In the genomic region with DNA sequence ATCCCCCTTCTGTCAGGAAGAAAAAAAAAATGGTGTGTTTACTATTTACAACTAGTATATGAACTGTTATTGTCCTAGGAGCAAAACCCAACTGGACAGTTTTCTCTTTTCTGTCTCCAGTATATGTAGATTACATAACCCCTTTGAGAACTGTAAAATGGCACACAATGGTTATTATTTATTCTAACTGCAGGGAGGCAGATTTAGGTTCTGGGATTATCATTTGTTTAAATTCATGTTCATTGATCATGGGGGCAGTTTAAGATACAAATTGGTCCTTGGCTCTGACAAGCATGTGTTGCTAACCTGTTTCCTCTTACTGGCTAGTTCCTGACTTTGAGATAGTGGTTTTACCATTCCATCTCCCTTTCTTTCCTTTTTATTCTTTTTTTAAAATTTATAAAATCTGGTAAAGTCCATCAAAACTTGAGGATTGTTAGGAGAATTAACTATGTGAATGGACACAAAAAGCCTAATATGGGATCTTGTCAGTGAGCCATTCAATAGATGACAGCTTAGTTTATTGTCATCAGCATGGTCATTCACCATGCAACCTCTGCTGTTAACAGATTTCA, we compare ENCODE assay signal across 17 cellular contexts.
DNase-seq lines count a peak whose midpoint lies in the region; ATAC-seq, FAIRE-seq and TF ChIP-seq lines count a peak whose summit lies in the region.
"Had no signal": no experiment of that assay in that cellular context is flagged by ENCODE, and none has a peak within 500 bp of the region (broad histone marks: within the 10 kb centered on the region; RNA-seq: fewer than 3 reads in every experiment).

No MANE protein-coding gene starts in this region.

- DNase-seq in GM23338 (ENCODE audit: low spot score): no peak
- no peak for DNase-seq in ascending aorta (ENCODE audit: low spot score in 2 of 2)
- DNase-seq in hepatocyte (ENCODE audit: low spot score): no peak
- no peak for DNase-seq in RCC 7860 (ENCODE audit: low spot score)
- DNase-seq in natural killer cell: no peak
- no peak for DNase-seq in prostate gland (ENCODE audit: low spot score)
- DNase-seq: activated CD4-positive, CD25-positive, alpha-beta regulatory T cell; activated T-cell treated with anti-CD3 and anti-CD28 coated beads, Interleukin-2, amount 50 U/mL, for 24 hours; DND-41; H7; NCI-H146; NCI-H524 treated with DMSO at 0.1 percent for 48 hours had no signal

- TF ChIP-seq CTCF in GM23338 (conservative IDR thresholded peaks at IDR 0.05; ENCODE audit: low read depth in 2 of 2) (no peak), ascending aorta (IDR thresholded peaks at IDR 0.05) (no peak), hepatocyte (IDR thresholded peaks at IDR 0.05; ENCODE audit: poor library complexity) (no peak), natural killer cell (IDR thresholded peaks at IDR 0.05) (no peak), prostate gland (IDR thresholded peaks at IDR 0.05) (no peak)

- H3K79me2 ChIP-seq in GM23338 (replicated peaks; ENCODE audit: insufficient read depth) (no peaks in the 10 kb centered on the region), hepatocyte (no peaks in the 10 kb centered on the region)

- H3K4me3 Mint-ChIP-seq in GM23338 (no peak overlapping the region), natural killer cell (no peak overlapping the region)
- H3K4me3 Mint-ChIP-seq: activated T-cell treated with anti-CD3 and anti-CD28 coated beads, Interleukin-2, amount 50 U/mL, for 24 hours; B cell had no signal

- no peaks in the 10 kb centered on the region for H3K36me3 Mint-ChIP-seq in GM23338 (ENCODE audit: low read depth)
- H3K36me3 Mint-ChIP-seq in natural killer cell: no peaks in the 10 kb centered on the region

- no peak for TF ChIP-seq POLR2A in prostate gland (IDR thresholded peaks at IDR 0.05)

- no peaks in the 10 kb centered on the region for H3K27me3 Mint-ChIP-seq in GM23338 (ENCODE audit: insufficient read depth, low read depth, poor library complexity)
- no peaks in the 10 kb centered on the region for H3K27me3 Mint-ChIP-seq in natural killer cell (ENCODE audit: low read depth in 2 of 2)
- H3K27me3 Mint-ChIP-seq: activated T-cell treated with anti-CD3 and anti-CD28 coated beads, Interleukin-2, amount 50 U/mL, for 24 hours; B cell had no signal

- peaks cover 9% of the 10 kb centered on the region; the same call in 1 of the 2 replicates for H3K4me1 ChIP-seq in GM23338 (ENCODE audit: insufficient read depth)
- peaks cover 0 to 18% of the 10 kb centered on the region in 2 donors for H3K4me1 ChIP-seq in ascending aorta
- peaks cover 21% of the 10 kb centered on the region for H3K4me1 ChIP-seq in hepatocyte (ENCODE audit: insufficient read depth)
- H3K4me1 ChIP-seq in skeletal muscle satellite cell (ENCODE audit: control insufficient read depth, insufficient read depth, low read length): peaks cover 51% of the 10 kb centered on the region
- H3K4me1 ChIP-seq in prostate gland (replicated peaks): no peaks in the 10 kb centered on the region

- H3K27me3 ChIP-seq in GM23338 (ENCODE audit: insufficient read depth) (no peaks in the 10 kb centered on the region), ascending aorta (no peaks in the 10 kb centered on the region), hepatocyte (no peaks in the 10 kb centered on the region), skeletal muscle satellite cell (ENCODE audit: control insufficient read depth, insufficient read depth, low read length) (no peaks in the 10 kb centered on the region), prostate gland (replicated peaks; ENCODE audit: insufficient read depth) (no peaks in the 10 kb centered on the region)

- peak overlapping the region; percentile 76 for H3K9ac ChIP-seq in skeletal muscle satellite cell (ENCODE audit: low read depth, low read length)

- H3K9me2 ChIP-seq in GM23338 (ENCODE audit: insufficient read depth): 0 out of 2 replicates have a peak, but pooled peaks cover 5% of the 10 kb centered on the region
- no peaks in the 10 kb centered on the region for H3K9me2 ChIP-seq in hepatocyte (replicated peaks; ENCODE audit: insufficient read depth)

- H3K4me3 ChIP-seq in GM23338 (no peak overlapping the region), ascending aorta (no peak overlapping the region), hepatocyte (no peak overlapping the region), skeletal muscle satellite cell (ENCODE audit: low read length) (peak overlapping the region; percentile 5), prostate gland (no peak overlapping the region)
- H3K4me3 ChIP-seq: GM12878 had no signal

- H2AFZ ChIP-seq in GM23338: peak overlapping the region; percentile 70; the same call in 1 of the 2 replicates
- no peak overlapping the region for H2AFZ ChIP-seq in hepatocyte

- H3K4me1 Mint-ChIP-seq in GM23338 (peaks cover 11% of the 10 kb centered on the region; the same call in 2 of the 3 replicates), natural killer cell (no peaks in the 10 kb centered on the region)
- H3K4me1 Mint-ChIP-seq: B cell had no signal

- no peak for FAIRE-seq in RCC 7860 (lab: Jason Lieb, UNC)
- FAIRE-seq: endothelial cell of umbilical vein, GM12878 had no signal

- H3K27ac Mint-ChIP-seq in GM23338 (0 out of 2 replicates have a peak overlapping the region, but pooled peaks have one; percentile 86), natural killer cell (no peak overlapping the region)
- H3K27ac Mint-ChIP-seq: activated T-cell treated with anti-CD3 and anti-CD28 coated beads, Interleukin-2, amount 50 U/mL, for 24 hours; B cell had no signal

- intact Hi-C loops in ascending aorta (cut with DNase I): loop anchor here (1.0 to 5.0 kb wide), 5 partner anchors 209 to 351 kb away; a partner anchor contains a TSS
- intact Hi-C loops in natural killer cell (cut with micrococcal nuclease): no loop called here
- intact Hi-C loops in prostate gland (cut with DNase I): no loop called here

- H4K20me1 ChIP-seq in GM23338 (replicated peaks; ENCODE audit: insufficient read depth) (no peaks in the 10 kb centered on the region), hepatocyte (ENCODE audit: insufficient read depth, poor library complexity, severe bottlenecking) (no peaks in the 10 kb centered on the region)

- no peaks in the 10 kb centered on the region for H3F3A ChIP-seq in GM23338 (replicated peaks; ENCODE audit: low read depth)

- H3K36me3 ChIP-seq in GM23338 (ENCODE audit: insufficient read depth): no peaks in the 10 kb centered on the region
- no peaks in the 10 kb centered on the region for H3K36me3 ChIP-seq in ascending aorta
- no peaks in the 10 kb centered on the region for H3K36me3 ChIP-seq in hepatocyte (replicated peaks; ENCODE audit: insufficient read depth, low read depth)
- H3K36me3 ChIP-seq in skeletal muscle satellite cell (ENCODE audit: insufficient read depth, low read length): no peaks in the 10 kb centered on the region
- no peaks in the 10 kb centered on the region for H3K36me3 ChIP-seq in prostate gland

- H3K9me3 ChIP-seq in ascending aorta (no peaks in the 10 kb centered on the region), hepatocyte (ENCODE audit: low read depth) (no peaks in the 10 kb centered on the region), skeletal muscle satellite cell (replicated peaks; ENCODE audit: low read length) (no peaks in the 10 kb centered on the region), prostate gland (no peaks in the 10 kb centered on the region)

- ATAC-seq in GM23338 (no peak), natural killer cell (no peak), HG03280 (IDR thresholded peaks at IDR 0.05; ENCODE audit: unreplicated experiment) (no peak)
- ATAC-seq: GM12878 had no signal

- no peak overlapping the region for H3K27ac ChIP-seq in GM23338 (ENCODE audit: low read depth)
- H3K27ac ChIP-seq in ascending aorta: peak overlapping the region; percentile 83 to 90
- H3K27ac ChIP-seq in hepatocyte: peak overlapping the region; percentile 89
- H3K27ac ChIP-seq in prostate gland: peak overlapping the region in 1 of 2 donors; percentile 22

- H3K9me3 Mint-ChIP-seq in GM23338 (no peaks in the 10 kb centered on the region), natural killer cell (peaks cover 20 to 24% of the 10 kb centered on the region in 2 donors)

- H3K4me2 ChIP-seq in GM23338 (no peak overlapping the region), hepatocyte (peak overlapping the region; percentile 29), skeletal muscle satellite cell (ENCODE audit: low read length) (peak overlapping the region; percentile 64)

TF ChIP-seq in GM23338, 12 proteins besides CTCF, POLR2A, EP300 and RAD21 (continues in another document):
- TF ChIP-seq STAT1 (IDR thresholded peaks at IDR 0.05; ENCODE audit: unreplicated experiment) (no peak), JUNB (IDR thresholded peaks at IDR 0.05; ENCODE audit: unreplicated experiment) (no peak), EZH2phosphoT487 (IDR thresholded peaks at IDR 0.05; ENCODE audit: unreplicated experiment) (no peak)
- TF ChIP-seq, protein P1, sequence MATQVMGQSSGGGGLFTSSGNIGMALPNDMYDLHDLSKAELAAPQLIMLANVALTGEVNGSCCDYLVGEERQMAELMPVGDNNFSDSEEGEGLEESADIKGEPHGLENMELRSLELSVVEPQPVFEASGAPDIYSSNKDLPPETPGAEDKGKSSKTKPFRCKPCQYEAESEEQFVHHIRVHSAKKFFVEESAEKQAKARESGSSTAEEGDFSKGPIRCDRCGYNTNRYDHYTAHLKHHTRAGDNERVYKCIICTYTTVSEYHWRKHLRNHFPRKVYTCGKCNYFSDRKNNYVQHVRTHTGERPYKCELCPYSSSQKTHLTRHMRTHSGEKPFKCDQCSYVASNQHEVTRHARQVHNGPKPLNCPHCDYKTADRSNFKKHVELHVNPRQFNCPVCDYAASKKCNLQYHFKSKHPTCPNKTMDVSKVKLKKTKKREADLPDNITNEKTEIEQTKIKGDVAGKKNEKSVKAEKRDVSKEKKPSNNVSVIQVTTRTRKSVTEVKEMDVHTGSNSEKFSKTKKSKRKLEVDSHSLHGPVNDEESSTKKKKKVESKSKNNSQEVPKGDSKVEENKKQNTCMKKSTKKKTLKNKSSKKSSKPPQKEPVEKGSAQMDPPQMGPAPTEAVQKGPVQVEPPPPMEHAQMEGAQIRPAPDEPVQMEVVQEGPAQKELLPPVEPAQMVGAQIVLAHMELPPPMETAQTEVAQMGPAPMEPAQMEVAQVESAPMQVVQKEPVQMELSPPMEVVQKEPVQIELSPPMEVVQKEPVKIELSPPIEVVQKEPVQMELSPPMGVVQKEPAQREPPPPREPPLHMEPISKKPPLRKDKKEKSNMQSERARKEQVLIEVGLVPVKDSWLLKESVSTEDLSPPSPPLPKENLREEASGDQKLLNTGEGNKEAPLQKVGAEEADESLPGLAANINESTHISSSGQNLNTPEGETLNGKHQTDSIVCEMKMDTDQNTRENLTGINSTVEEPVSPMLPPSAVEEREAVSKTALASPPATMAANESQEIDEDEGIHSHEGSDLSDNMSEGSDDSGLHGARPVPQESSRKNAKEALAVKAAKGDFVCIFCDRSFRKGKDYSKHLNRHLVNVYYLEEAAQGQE (IDR thresholded peaks at IDR 0.05; ENCODE audit: unreplicated experiment): no peak
